Comparison of ENCODE assay signal across 11 cellular contexts in genomic region chrX:96563663-96564062, GRCh38.
DNase-seq lines count a peak whose midpoint lies in the region; ATAC-seq and TF ChIP-seq lines count a peak whose summit lies in the region.
"Had no signal": no experiment of that assay in that cellular context is flagged by ENCODE, and none has a peak within 500 bp of the region (broad histone marks: within the 10 kb centered on the region; RNA-seq: fewer than 3 reads in every experiment).

No MANE protein-coding gene starts in this region.

- WGBS in psoas muscle, 3 donors, result 20 to 65% (median 24%) methylated on average over 1 of the region's 1 CpG

- intact Hi-C loops in psoas muscle (cut with DNase I), result no loop called here

- H3K4me1 ChIP-seq in psoas muscle, result peaks cover 6% of the 10 kb centered on the region

- no peak for TF ChIP-seq CTCF in psoas muscle (IDR thresholded peaks at IDR 0.05)

- no peaks in the 10 kb centered on the region for H3K27me3 ChIP-seq in psoas muscle (ENCODE audit: insufficient read depth in 3 of 3, low read length in 2 of 3)

- ATAC-seq in psoas muscle, result peak; percentile 36 to 93 (median 74)
- ATAC-seq in GM19351 (IDR thresholded peaks at IDR 0.05; ENCODE audit: unreplicated experiment), result no peak
- ATAC-seq in HG02798 (IDR thresholded peaks at IDR 0.05; ENCODE audit: poor library complexity, unreplicated experiment), result no peak

- H3K9me3 ChIP-seq in psoas muscle, result no peaks in the 10 kb centered on the region

- no peak overlapping the region for H3K27ac ChIP-seq in psoas muscle
- H3K27ac ChIP-seq: VCaP had no signal

- no peak overlapping the region for H3K4me3 ChIP-seq in psoas muscle

- DNase-seq in AML-193 (lab: John Stamatoyannopoulos, UW) (peak; percentile 2 to 5), LHCN-M2 (ENCODE audit: low read depth) (peak; percentile 36), fibroblast of peridontal ligament (ENCODE audit: extremely low read depth) (peak; percentile 89), psoas muscle (no peak), HuH-7 (ENCODE audit: low spot score) (no peak), OCI-M1 (lab: John Stamatoyannopoulos, UW) (no peak)
- DNase-seq: NCI-H187, NCI-H69 had no signal

- H3K36me3 ChIP-seq in psoas muscle (ENCODE audit: insufficient read depth in 1 of 2, low read depth in 1 of 2), result no peaks in the 10 kb centered on the region

Comparison
In these comparisons a context has a peak if more than half of its experiments do, and no peak if none do; other contexts are left out.
1. DNase-seq: peak in AML-193 (2 of 2), LHCN-M2 (single experiment) and fibroblast of peridontal ligament (single experiment); none in psoas muscle (0 of 2), HuH-7 (single experiment) and OCI-M1 (single experiment).
2. ATAC-seq: peak in psoas muscle (4 of 4); none in GM19351 (single experiment) and HG02798 (single experiment).